Comparison of ENCODE assay signal across 1 cellular context in genomic region chr4:152535236-152535902, GRCh38.
TF ChIP-seq lines count a peak whose summit lies in the region.

No MANE protein-coding gene starts in this region.

TF ChIP-seq in IMR-90, 13 proteins besides CTCF, POLR2A, EP300 and RAD21 (continued from another document):
- TF ChIP-seq, protein P1, sequence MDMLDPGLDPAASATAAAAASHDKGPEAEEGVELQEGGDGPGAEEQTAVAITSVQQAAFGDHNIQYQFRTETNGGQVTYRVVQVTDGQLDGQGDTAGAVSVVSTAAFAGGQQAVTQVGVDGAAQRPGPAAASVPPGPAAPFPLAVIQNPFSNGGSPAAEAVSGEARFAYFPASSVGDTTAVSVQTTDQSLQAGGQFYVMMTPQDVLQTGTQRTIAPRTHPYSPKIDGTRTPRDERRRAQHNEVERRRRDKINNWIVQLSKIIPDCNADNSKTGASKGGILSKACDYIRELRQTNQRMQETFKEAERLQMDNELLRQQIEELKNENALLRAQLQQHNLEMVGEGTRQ (IDR thresholded peaks at IDR 0.05; ENCODE audit: low read depth, low read length), result no peak
- TF ChIP-seq SMC3 (IDR thresholded peaks at IDR 0.05; ENCODE audit: low read depth, low read length), result no peak
- TF ChIP-seq NFE2L2 (IDR thresholded peaks at IDR 0.05; ENCODE audit: low read depth, low read length), result no peak
- TF ChIP-seq FOS (IDR thresholded peaks at IDR 0.05; ENCODE audit: low read depth, low read length), result no peak
- no peak for TF ChIP-seq RFX5 (IDR thresholded peaks at IDR 0.05; ENCODE audit: low read depth, low read length)
- TF ChIP-seq CEBPB (IDR thresholded peaks at IDR 0.05; ENCODE audit: low read depth, low read length), result no peak
